Comparison of ENCODE assay signal across 13 cellular contexts in the genomic region with DNA sequence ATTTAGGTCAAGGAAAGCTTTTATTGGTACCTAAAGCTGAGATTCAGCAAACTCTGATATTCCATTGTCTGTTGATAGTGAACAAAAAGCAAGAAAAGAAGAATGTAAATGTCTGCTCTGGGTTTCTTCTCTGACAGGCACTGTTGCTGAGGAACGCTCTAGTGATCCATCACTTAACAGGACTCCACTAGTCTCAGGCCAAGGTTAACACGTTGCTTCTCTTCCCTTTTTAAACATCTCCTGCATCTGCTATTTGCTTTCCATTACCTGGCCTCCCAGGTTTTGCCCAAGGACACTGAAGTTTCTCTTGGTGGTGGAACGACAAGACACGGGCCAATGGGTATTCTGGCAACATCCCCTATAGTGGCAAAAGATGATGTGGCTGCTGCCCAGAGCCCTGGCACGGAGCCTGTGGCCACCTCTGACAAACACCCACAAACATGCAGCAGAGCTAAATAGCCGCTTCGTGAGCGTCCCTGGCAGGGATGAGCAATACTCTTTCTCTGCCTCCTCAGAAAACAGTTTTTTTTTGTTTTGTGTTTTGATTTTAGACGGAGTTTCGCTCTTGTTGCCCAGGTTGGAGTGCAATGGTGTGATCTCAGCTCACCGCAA.
DNase-seq lines count a peak whose midpoint lies in the region; ATAC-seq and TF ChIP-seq lines count a peak whose summit lies in the region.
"Had no signal": no experiment of that assay in that cellular context is flagged by ENCODE, and none has a peak within 500 bp of the region (broad histone marks: within the 10 kb centered on the region; RNA-seq: fewer than 3 reads in every experiment).

No MANE protein-coding gene starts in this region.

- no peaks in the 10 kb centered on the region for H3K27me3 ChIP-seq in RWPE2 (ENCODE audit: insufficient read depth, poor library complexity, severe bottlenecking)
- H3K27me3 ChIP-seq: right lobe of liver had no signal

- no peak overlapping the region for H3K4me3 ChIP-seq in RWPE2 (ENCODE audit: severe bottlenecking)
- H3K4me3 ChIP-seq: right lobe of liver had no signal

- ATAC-seq in RWPE2 (ENCODE audit: low read depth): peak; percentile 75
- ATAC-seq: activated CD8-positive, alpha-beta T cell treated with anti-CD3 and anti-CD28 coated beads, Interleukin-2, amount 10 ng/mL, durations not matched to agents 7 days and 5 days; natural killer cell; right lobe of liver had no signal

- no peak overlapping the region for H3K27ac ChIP-seq in RWPE2 (ENCODE audit: poor library complexity, severe bottlenecking)
- H3K27ac ChIP-seq: right lobe of liver had no signal

- no peak for TF ChIP-seq CTCF in RWPE2 (IDR thresholded peaks at IDR 0.05; ENCODE audit: poor library complexity, severe bottlenecking)

- DNase-seq in GM04503 (ENCODE audit: low read depth) (peak; percentile 32), RWPE2 (ENCODE audit: low spot score) (no peak), fibroblast of gingiva (ENCODE audit: low read depth) (peak; percentile 59), renal cortical epithelial cell (ENCODE audit: low read depth) (peak; percentile 73), posterior vena cava (ENCODE audit: low spot score) (no peak)
- DNase-seq in activated CD4-positive, alpha-beta T cell treated with anti-CD3 and anti-CD28 coated beads, Interleukin-2, amount 50 U/mL, for 1 hour: no peak
- DNase-seq in stimulated activated CD4-positive, alpha-beta T cell treated with anti-CD3 and anti-CD28 coated beads, Interleukin-4, amount 100 ng/mL, for 1 hour: no peak
- DNase-seq: activated CD8-positive, alpha-beta T cell treated with anti-CD3 and anti-CD28 coated beads, Interleukin-2, amount 10 ng/mL, durations not matched to agents 7 days and 5 days; activated gamma-delta T cell treated with Interleukin-2 at 50 U/mL for 16 hours; erythroblast; MV-4-11; natural killer cell; right lobe of liver had no signal

- intact Hi-C loops in posterior vena cava (cut with DNase I): no loop called here

- no peaks in the 10 kb centered on the region for H3K36me3 ChIP-seq in RWPE2 (ENCODE audit: low read depth)
- H3K36me3 ChIP-seq: right lobe of liver had no signal

- no peaks in the 10 kb centered on the region for H3K9me3 ChIP-seq in RWPE2 (ENCODE audit: severe bottlenecking)
- H3K9me3 ChIP-seq: right lobe of liver had no signal

- H3K4me1 ChIP-seq in RWPE2 (ENCODE audit: insufficient read depth, poor library complexity, severe bottlenecking): no peaks in the 10 kb centered on the region
- H3K4me1 ChIP-seq: right lobe of liver had no signal

Comparison
In these comparisons a context has a peak if more than half of its experiments do, and no peak if none do; other contexts are left out.
1. DNase-seq: peak in GM04503 (single experiment), fibroblast of gingiva (single experiment) and renal cortical epithelial cell (single experiment); none in RWPE2 (single experiment), posterior vena cava (single experiment), activated CD4-positive, alpha-beta T cell treated with anti-CD3 and anti-CD28 coated beads, Interleukin-2, amount 50 U/mL, for 1 hour (single experiment) and stimulated activated CD4-positive, alpha-beta T cell treated with anti-CD3 and anti-CD28 coated beads, Interleukin-4, amount 100 ng/mL, for 1 hour (single experiment).